Comparison of ENCODE assay signal across 10 cellular contexts in genomic region chr3:136749106-136749505, GRCh38. TPM values are rescaled to one million over a fixed set of nuclear protein-coding genes. Genes with fewer than 3 reads are reported as not detected.
DNase-seq lines count a peak whose midpoint lies in the region; ATAC-seq and TF ChIP-seq lines count a peak whose summit lies in the region.
"Had no signal": no experiment of that assay in that cellular context is flagged by ENCODE, and none has a peak within 500 bp of the region (broad histone marks: within the 10 kb centered on the region; RNA-seq: fewer than 3 reads in every experiment).

No MANE protein-coding gene starts in this region.

- peaks cover 15% of the 10 kb centered on the region for H3K36me3 Mint-ChIP-seq in CD8-positive, alpha-beta T cell

- H4K20me1 ChIP-seq in osteoblast (ENCODE audit: insufficient read depth, low read length) = no peaks in the 10 kb centered on the region

- peaks cover 3% of the 10 kb centered on the region for H3K9me3 Mint-ChIP-seq in CD8-positive, alpha-beta T cell

- POLR2A ChIA-PET in CD8-positive, alpha-beta T cell (lab: Charles Lee) = interaction anchor here (0.7 to 1.3 kb wide), 2 partner anchors 99 to 674 kb away, joined by 3 read pairs; no protein-coding TSS in a partner anchor

- peak overlapping the region; percentile 89 for H3K4me3 Mint-ChIP-seq in CD8-positive, alpha-beta T cell

- no peaks in the 10 kb centered on the region for H3K9me3 ChIP-seq in CD8-positive, alpha-beta T cell (ENCODE audit: low read length)
- no peaks in the 10 kb centered on the region for H3K9me3 ChIP-seq in HUES64 (ENCODE audit: insufficient read depth, low read depth, low read length)
- no peaks in the 10 kb centered on the region for H3K9me3 ChIP-seq in adipocyte (ENCODE audit: control insufficient read depth, low read length)
- H3K9me3 ChIP-seq in osteoblast (ENCODE audit: low read depth, low read length) = no peaks in the 10 kb centered on the region

- H3K27me3 Mint-ChIP-seq in CD8-positive, alpha-beta T cell (ENCODE audit: low read depth) = no peaks in the 10 kb centered on the region

- intact Hi-C loops in CD8-positive, alpha-beta T cell (cut with DNase I, micrococcal nuclease) = no loop called here

- H2AFZ ChIP-seq in osteoblast (ENCODE audit: low read length) = peak overlapping the region; percentile 51

- no peak for ATAC-seq in CD8-positive, alpha-beta T cell

- 83% methylated on average over 3 of the region's 4 CpGs for WGBS in HUES64

- H3K4me1 Mint-ChIP-seq in CD8-positive, alpha-beta T cell (ENCODE audit: low read depth) = peaks cover 64% of the 10 kb centered on the region

- no peak overlapping the region for H3K27ac ChIP-seq in CD8-positive, alpha-beta T cell (ENCODE audit: low read depth, low read length)
- H3K27ac ChIP-seq in HUES64 (ENCODE audit: low read depth, low read length) = peak overlapping the region; percentile 22; the same call in 1 of the 2 replicates
- H3K27ac ChIP-seq in osteoblast (ENCODE audit: low read depth, low read length) = peak overlapping the region; percentile 96

- no peaks in the 10 kb centered on the region for H3K36me3 ChIP-seq in CD8-positive, alpha-beta T cell (ENCODE audit: insufficient read depth, low read length)
- no peaks in the 10 kb centered on the region for H3K36me3 ChIP-seq in HUES64 (ENCODE audit: insufficient read depth, low read length)
- H3K36me3 ChIP-seq in adipocyte (ENCODE audit: control insufficient read depth, insufficient read depth, low read length, severe bottlenecking) = no peaks in the 10 kb centered on the region
- no peaks in the 10 kb centered on the region for H3K36me3 ChIP-seq in osteoblast (ENCODE audit: insufficient read depth, low read length)

- peak overlapping the region; percentile 39 for H3K4me2 ChIP-seq in osteoblast (ENCODE audit: insufficient read depth, low read length)

- H3K79me2 ChIP-seq in osteoblast (ENCODE audit: insufficient read depth, low read length) = peaks cover 66% of the 10 kb centered on the region

- no peaks in the 10 kb centered on the region for H3K27me3 ChIP-seq in CD8-positive, alpha-beta T cell (ENCODE audit: insufficient read depth, low read length)
- H3K27me3 ChIP-seq in HUES64 (ENCODE audit: insufficient read depth, low read length) (no peaks in the 10 kb centered on the region), adipocyte (replicated peaks; ENCODE audit: control insufficient read depth, insufficient read depth, low read length) (no peaks in the 10 kb centered on the region), osteoblast (ENCODE audit: insufficient read depth, low read length) (no peaks in the 10 kb centered on the region)

- no peak for TF ChIP-seq CTCF in CD8-positive, alpha-beta T cell (IDR thresholded peaks at IDR 0.05)
- TF ChIP-seq CTCF in osteoblast (IDR thresholded peaks at IDR 0.05; ENCODE audit: extremely low read depth, low read depth, low read length) = no peak

- CTCF ChIA-PET in CD8-positive, alpha-beta T cell (lab: Charles Lee) = interaction anchor here (1.1 to 2.6 kb wide), 4 partner anchors 10 to 272 kb away, joined by 3 to 11 read pairs (median 4); no protein-coding TSS in a partner anchor

- peaks cover 46% of the 10 kb centered on the region for H3K4me1 ChIP-seq in CD8-positive, alpha-beta T cell (ENCODE audit: insufficient read depth, low read length)
- H3K4me1 ChIP-seq in HUES64 (ENCODE audit: insufficient read depth, low read length) = peaks cover 31% of the 10 kb centered on the region
- H3K4me1 ChIP-seq in adipocyte (ENCODE audit: control insufficient read depth, insufficient read depth, low read length) = peaks cover 49% of the 10 kb centered on the region
- peaks cover 29% of the 10 kb centered on the region for H3K4me1 ChIP-seq in osteoblast (ENCODE audit: insufficient read depth, low read length)

- peak overlapping the region; percentile 64 for H3K27ac Mint-ChIP-seq in CD8-positive, alpha-beta T cell

- H3K9ac ChIP-seq in HUES64 (ENCODE audit: low read depth, low read length) (no peak overlapping the region), adipocyte (ENCODE audit: low read length) (peak overlapping the region; percentile 96)

- no peak overlapping the region for H3K4me3 ChIP-seq in CD8-positive, alpha-beta T cell (ENCODE audit: low read depth, low read length)
- H3K4me3 ChIP-seq in HUES64 (ENCODE audit: low read length) = no peak overlapping the region
- peak overlapping the region; percentile 85 for H3K4me3 ChIP-seq in adipocyte (ENCODE audit: low read length)
- H3K4me3 ChIP-seq in osteoblast (ENCODE audit: insufficient read depth, low read length) = no peak overlapping the region

- no peak for DNase-seq in CD8-positive, alpha-beta T cell
- DNase-seq in adipocyte (ENCODE audit: low read depth) = no peak
- no peak for DNase-seq in osteoblast (ENCODE audit: insufficient read length, low spot score, missing footprints)
- DNase-seq in NCI-H1105 (lab: John Stamatoyannopoulos, UW) = no peak
- no peak for DNase-seq in foreskin melanocyte
- no peak for DNase-seq in AG08396 (ENCODE audit: low spot score)
- DNase-seq in NCI-H446 treated with DMSO at 0.1 percent for 48 hours (lab: John Stamatoyannopoulos, UW) = no peak
- DNase-seq: activated CD4-positive, CD25-positive, alpha-beta regulatory T cell treated with anti-CD3 and anti-CD28 coated beads, Interleukin-2, amount 50 U/mL, for 72 hours; NCI-H2227 treated with DMSO at 0.1 percent for 48 hours had no signal

RNA-seq across cellular contexts. Expression of gene STAG1, which starts 3.1 kb away (rescaled TPM):
- total RNA-seq in CD8-positive, alpha-beta T cell = 10 to 100 TPM; 32.4 TPM
- polyA plus RNA-seq in HUES64 (2013, experiment 1 of 2) = 20.5 TPM
- 16.9 TPM for polyA plus RNA-seq in HUES64 (2013, experiment 2 of 2)
- total RNA-seq in osteoblast = 56.9 and 58.6 TPM in 2 replicates
